In genomic region chrX:120570201-120570600, GRCh38 we compare ENCODE assay signal across 2 cellular contexts.
TF ChIP-seq lines count a peak whose summit lies in the region.

No MANE protein-coding gene starts in this region.

TF ChIP-seq in HepG2, 621 proteins besides CTCF, POLR2A, EP300 and RAD21:
- no peak for TF ChIP-seq ZNF792 (CRISPR knock-in tag; IDR thresholded peaks at IDR 0.05)
- TF ChIP-seq, protein P1, sequence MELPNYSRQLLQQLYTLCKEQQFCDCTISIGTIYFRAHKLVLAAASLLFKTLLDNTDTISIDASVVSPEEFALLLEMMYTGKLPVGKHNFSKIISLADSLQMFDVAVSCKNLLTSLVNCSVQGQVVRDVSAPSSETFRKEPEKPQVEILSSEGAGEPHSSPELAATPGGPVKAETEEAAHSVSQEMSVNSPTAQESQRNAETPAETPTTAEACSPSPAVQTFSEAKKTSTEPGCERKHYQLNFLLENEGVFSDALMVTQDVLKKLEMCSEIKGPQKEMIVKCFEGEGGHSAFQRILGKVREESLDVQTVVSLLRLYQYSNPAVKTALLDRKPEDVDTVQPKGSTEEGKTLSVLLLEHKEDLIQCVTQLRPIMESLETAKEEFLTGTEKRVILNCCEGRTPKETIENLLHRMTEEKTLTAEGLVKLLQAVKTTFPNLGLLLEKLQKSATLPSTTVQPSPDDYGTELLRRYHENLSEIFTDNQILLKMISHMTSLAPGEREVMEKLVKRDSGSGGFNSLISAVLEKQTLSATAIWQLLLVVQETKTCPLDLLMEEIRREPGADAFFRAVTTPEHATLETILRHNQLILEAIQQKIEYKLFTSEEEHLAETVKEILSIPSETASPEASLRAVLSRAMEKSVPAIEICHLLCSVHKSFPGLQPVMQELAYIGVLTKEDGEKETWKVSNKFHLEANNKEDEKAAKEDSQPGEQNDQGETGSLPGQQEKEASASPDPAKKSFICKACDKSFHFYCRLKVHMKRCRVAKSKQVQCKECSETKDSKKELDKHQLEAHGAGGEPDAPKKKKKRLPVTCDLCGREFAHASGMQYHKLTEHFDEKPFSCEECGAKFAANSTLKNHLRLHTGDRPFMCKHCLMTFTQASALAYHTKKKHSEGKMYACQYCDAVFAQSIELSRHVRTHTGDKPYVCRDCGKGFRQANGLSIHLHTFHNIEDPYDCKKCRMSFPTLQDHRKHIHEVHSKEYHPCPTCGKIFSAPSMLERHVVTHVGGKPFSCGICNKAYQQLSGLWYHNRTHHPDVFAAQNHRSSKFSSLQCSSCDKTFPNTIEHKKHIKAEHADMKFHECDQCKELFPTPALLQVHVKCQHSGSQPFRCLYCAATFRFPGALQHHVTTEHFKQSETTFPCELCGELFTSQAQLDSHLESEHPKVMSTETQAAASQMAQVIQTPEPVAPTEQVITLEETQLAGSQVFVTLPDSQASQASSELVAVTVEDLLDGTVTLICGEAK (IDR thresholded peaks at IDR 0.05) = no peak
- TF ChIP-seq, protein P1 (CRISPR knock-in tag; IDR thresholded peaks at IDR 0.05) = peak; percentile 40; the same call in 1 of the 2 replicates

TF ChIP-seq in K562, 482 proteins besides CTCF, POLR2A, EP300 and RAD21:
- TF ChIP-seq CC2D1A (IDR thresholded peaks at IDR 0.05) = no peak
- TF ChIP-seq, protein P1 (IDR thresholded peaks at IDR 0.05) = peak; percentile 92
- TF ChIP-seq, protein P1 (CRISPR knock-in tag; IDR thresholded peaks at IDR 0.05) = peak; percentile 83
